ENCODE assay signal across 1 cellular context in genomic region chr20:43473058-43473704, GRCh38.
TF ChIP-seq lines count a peak whose summit lies in the region.

No MANE protein-coding gene starts in this region.

TF ChIP-seq in K562, 482 proteins besides CTCF, POLR2A, EP300 and RAD21:
- TF ChIP-seq KLF13 (tag; IDR thresholded peaks at IDR 0.05; ENCODE audit: borderline replicate concordance, low read depth) (no peak), ZNF121 (CRISPR knock-in tag; conservative IDR thresholded peaks at IDR 0.05) (peak; percentile 60; the same call in 1 of the 2 replicates)
